Comparison of ENCODE assay signal across 1 cellular context in the genomic region with DNA sequence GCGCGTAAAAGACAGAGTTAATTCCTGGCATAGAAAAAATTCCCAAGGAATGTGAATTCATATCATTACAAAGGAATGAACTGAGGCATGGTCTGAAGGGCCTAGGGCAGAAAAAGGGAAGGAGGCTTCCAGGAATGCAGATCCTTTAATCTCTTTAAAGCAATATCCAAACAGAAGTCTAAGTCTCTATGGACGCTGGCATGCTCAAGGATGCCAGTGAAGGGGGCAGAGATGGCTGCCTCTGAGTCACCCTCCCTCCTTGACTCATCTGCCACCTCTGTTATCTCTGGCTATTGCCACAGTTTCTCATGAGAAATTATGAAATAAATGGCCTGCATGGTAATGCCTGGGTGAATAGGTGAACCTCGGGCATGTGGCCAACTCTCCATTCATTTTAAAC.
A peak's percentile ranks its signal among the peaks of the same experiment; 100 is the strongest.
TF ChIP-seq lines count a peak whose summit lies in the region.

No MANE protein-coding gene starts in this region.

TF ChIP-seq in SK-N-SH, 30 proteins besides CTCF, POLR2A, EP300 and RAD21 (continued from another document):
- TF ChIP-seq, protein P1, sequence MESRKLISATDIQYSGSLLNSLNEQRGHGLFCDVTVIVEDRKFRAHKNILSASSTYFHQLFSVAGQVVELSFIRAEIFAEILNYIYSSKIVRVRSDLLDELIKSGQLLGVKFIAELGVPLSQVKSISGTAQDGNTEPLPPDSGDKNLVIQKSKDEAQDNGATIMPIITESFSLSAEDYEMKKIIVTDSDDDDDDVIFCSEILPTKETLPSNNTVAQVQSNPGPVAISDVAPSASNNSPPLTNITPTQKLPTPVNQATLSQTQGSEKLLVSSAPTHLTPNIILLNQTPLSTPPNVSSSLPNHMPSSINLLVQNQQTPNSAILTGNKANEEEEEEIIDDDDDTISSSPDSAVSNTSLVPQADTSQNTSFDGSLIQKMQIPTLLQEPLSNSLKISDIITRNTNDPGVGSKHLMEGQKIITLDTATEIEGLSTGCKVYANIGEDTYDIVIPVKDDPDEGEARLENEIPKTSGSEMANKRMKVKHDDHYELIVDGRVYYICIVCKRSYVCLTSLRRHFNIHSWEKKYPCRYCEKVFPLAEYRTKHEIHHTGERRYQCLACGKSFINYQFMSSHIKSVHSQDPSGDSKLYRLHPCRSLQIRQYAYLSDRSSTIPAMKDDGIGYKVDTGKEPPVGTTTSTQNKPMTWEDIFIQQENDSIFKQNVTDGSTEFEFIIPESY (IDR thresholded peaks at IDR 0.05; ENCODE audit: borderline replicate concordance, low read depth) = no peak
- peak; percentile 61; the same call in 1 of the 2 replicates for TF ChIP-seq YY1 (IDR thresholded peaks at IDR 0.05; ENCODE audit: low read depth)
- TF ChIP-seq GATA2 (CRISPR knock-in tag; IDR thresholded peaks at IDR 0.05) = no peak
- TF ChIP-seq, protein P2, sequence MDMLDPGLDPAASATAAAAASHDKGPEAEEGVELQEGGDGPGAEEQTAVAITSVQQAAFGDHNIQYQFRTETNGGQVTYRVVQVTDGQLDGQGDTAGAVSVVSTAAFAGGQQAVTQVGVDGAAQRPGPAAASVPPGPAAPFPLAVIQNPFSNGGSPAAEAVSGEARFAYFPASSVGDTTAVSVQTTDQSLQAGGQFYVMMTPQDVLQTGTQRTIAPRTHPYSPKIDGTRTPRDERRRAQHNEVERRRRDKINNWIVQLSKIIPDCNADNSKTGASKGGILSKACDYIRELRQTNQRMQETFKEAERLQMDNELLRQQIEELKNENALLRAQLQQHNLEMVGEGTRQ (IDR thresholded peaks at IDR 0.05; ENCODE audit: borderline replicate concordance, low read depth, low read length) = no peak
- no peak for TF ChIP-seq MXI1 (IDR thresholded peaks at IDR 0.05; ENCODE audit: low read depth, low read length)
- TF ChIP-seq GABPA (IDR thresholded peaks at IDR 0.05; ENCODE audit: low read depth) = no peak
- TF ChIP-seq CHD2 (IDR thresholded peaks at IDR 0.05; ENCODE audit: low read length, partially characterized antibody) = no peak
- TF ChIP-seq, protein P3, sequence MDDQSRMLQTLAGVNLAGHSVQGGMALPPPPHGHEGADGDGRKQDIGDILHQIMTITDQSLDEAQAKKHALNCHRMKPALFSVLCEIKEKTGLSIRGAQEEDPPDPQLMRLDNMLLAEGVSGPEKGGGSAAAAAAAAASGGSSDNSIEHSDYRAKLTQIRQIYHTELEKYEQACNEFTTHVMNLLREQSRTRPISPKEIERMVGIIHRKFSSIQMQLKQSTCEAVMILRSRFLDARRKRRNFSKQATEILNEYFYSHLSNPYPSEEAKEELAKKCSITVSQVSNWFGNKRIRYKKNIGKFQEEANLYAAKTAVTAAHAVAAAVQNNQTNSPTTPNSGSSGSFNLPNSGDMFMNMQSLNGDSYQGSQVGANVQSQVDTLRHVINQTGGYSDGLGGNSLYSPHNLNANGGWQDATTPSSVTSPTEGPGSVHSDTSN (IDR thresholded peaks at IDR 0.05) = peak; percentile 27; the same call in 1 of the 2 replicates
- no peak for TF ChIP-seq FOXJ3 (CRISPR knock-in tag; IDR thresholded peaks at IDR 0.05)
- TF ChIP-seq, protein P4, sequence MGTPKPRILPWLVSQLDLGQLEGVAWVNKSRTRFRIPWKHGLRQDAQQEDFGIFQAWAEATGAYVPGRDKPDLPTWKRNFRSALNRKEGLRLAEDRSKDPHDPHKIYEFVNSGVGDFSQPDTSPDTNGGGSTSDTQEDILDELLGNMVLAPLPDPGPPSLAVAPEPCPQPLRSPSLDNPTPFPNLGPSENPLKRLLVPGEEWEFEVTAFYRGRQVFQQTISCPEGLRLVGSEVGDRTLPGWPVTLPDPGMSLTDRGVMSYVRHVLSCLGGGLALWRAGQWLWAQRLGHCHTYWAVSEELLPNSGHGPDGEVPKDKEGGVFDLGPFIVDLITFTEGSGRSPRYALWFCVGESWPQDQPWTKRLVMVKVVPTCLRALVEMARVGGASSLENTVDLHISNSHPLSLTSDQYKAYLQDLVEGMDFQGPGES (IDR thresholded peaks at IDR 0.05; ENCODE audit: low read depth, low read length) = no peak
- TF ChIP-seq, protein P5, sequence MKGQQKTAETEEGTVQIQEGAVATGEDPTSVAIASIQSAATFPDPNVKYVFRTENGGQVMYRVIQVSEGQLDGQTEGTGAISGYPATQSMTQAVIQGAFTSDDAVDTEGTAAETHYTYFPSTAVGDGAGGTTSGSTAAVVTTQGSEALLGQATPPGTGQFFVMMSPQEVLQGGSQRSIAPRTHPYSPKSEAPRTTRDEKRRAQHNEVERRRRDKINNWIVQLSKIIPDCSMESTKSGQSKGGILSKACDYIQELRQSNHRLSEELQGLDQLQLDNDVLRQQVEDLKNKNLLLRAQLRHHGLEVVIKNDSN (IDR thresholded peaks at IDR 0.05; ENCODE audit: borderline replicate concordance, low read depth) = no peak
- TF ChIP-seq MEF2A (IDR thresholded peaks at IDR 0.05; ENCODE audit: borderline replicate concordance, low read depth) = no peak
- no peak for TF ChIP-seq NRF1 (IDR thresholded peaks at IDR 0.05; ENCODE audit: low read depth, low read length)
- TF ChIP-seq EZH2phosphoT487 (IDR thresholded peaks at IDR 0.05; ENCODE audit: borderline replicate concordance, low read depth) = no peak
- TF ChIP-seq, protein P6, sequence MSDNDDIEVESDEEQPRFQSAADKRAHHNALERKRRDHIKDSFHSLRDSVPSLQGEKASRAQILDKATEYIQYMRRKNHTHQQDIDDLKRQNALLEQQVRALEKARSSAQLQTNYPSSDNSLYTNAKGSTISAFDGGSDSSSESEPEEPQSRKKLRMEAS (IDR thresholded peaks at IDR 0.05; ENCODE audit: low read depth) = 0 out of 2 replicates have a peak, but pooled peaks have one; percentile 28
- TF ChIP-seq ELF1 (IDR thresholded peaks at IDR 0.05) = no peak
